Comparison of ENCODE assay signal across 25 cellular contexts in the genomic region with DNA sequence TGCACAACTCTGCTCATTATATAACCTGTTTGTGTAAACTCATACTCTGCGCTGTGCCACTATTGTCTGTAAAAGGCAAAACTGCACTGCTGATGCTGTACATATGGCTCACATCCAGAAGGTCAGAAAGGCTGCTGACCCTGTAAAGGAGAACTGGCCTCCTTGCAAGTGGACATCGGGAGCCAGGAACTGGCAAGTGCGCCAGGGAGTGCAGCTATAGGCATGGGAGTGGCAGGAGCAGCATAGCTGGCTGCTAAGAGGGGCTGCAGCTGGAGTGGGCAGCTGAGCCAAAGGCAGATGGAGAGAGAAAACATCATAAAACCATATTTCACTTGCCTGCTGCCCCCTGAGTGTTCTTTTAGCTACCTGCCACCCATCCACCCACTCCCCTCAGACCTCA.
A peak's percentile ranks its signal among the peaks of the same experiment; 100 is the strongest.
DNase-seq lines count a peak whose midpoint lies in the region; TF ChIP-seq lines count a peak whose summit lies in the region.
"Had no signal": no experiment of that assay in that cellular context is flagged by ENCODE, and none has a peak within 500 bp of the region (broad histone marks: within the 10 kb centered on the region; RNA-seq: fewer than 3 reads in every experiment).

No MANE protein-coding gene starts in this region.

- H3K4me1 Mint-ChIP-seq in chondrocyte (ENCODE audit: low read depth), result no peaks in the 10 kb centered on the region
- H3K4me1 Mint-ChIP-seq: CD14-positive monocyte; CD4-positive, alpha-beta memory T cell; CD4-positive, CD25-positive, alpha-beta regulatory T cell; CD8-positive, alpha-beta memory T cell had no signal

- peak; percentile 1 to 3 for DNase-seq in SHP77 (lab: John Stamatoyannopoulos, UW)
- DNase-seq in SHP77 treated with DMSO at 0.1 percent for 48 hours (lab: John Stamatoyannopoulos, UW), result no peak
- peak; percentile 3 for DNase-seq in UCSD-AML1 (lab: John Stamatoyannopoulos, UW; ENCODE audit: unreplicated experiment)
- peak; percentile 55 for DNase-seq in chondrocyte (ENCODE audit: low spot score)
- peak; percentile 1 for DNase-seq in osteoblast (ENCODE audit: insufficient read length, low spot score, missing footprints)
- no peak for DNase-seq in NCI-H2081 treated with DMSO at 0.1 percent for 48 hours (lab: John Stamatoyannopoulos, UW)
- DNase-seq in medulla oblongata (ENCODE audit: extremely low spot score), result no peak
- DNase-seq: 8988T; ACHN; BE2C; C1 segment of cervical spinal cord; CD4-positive, alpha-beta memory T cell; CD4-positive, CD25-positive, alpha-beta regulatory T cell; CD8-positive, alpha-beta memory T cell; COR-L47; DMS 273 treated with DMSO at 0.1 percent for 48 hours; DMS153; DMS53; DMS79; DND-41; EL; GDM1 had no signal

- no peaks in the 10 kb centered on the region for H4K20me1 ChIP-seq in osteoblast (ENCODE audit: insufficient read depth, low read length)
- H4K20me1 ChIP-seq: BLaER1 had no signal

- H3K27ac ChIP-seq in osteoblast (ENCODE audit: low read depth, low read length), result no peak overlapping the region
- H3K27ac ChIP-seq: BLaER1 had no signal

- no peak overlapping the region for H3K4me3 Mint-ChIP-seq in chondrocyte (ENCODE audit: unreplicated experiment)
- H3K4me3 Mint-ChIP-seq: CD14-positive monocyte; CD4-positive, alpha-beta memory T cell; CD4-positive, CD25-positive, alpha-beta regulatory T cell; CD8-positive, alpha-beta memory T cell had no signal

- H2AFZ ChIP-seq in osteoblast (ENCODE audit: low read length), result no peak overlapping the region

- no peaks in the 10 kb centered on the region for H3K27me3 ChIP-seq in osteoblast (ENCODE audit: insufficient read depth, low read length)
- H3K27me3 ChIP-seq: BE2C, BLaER1 had no signal

- no peak overlapping the region for H3K27ac Mint-ChIP-seq in chondrocyte (ENCODE audit: unreplicated experiment)
- H3K27ac Mint-ChIP-seq: CD14-positive monocyte; CD4-positive, alpha-beta memory T cell; CD4-positive, CD25-positive, alpha-beta regulatory T cell; CD8-positive, alpha-beta memory T cell had no signal

- H3K4me3 ChIP-seq in osteoblast (ENCODE audit: insufficient read depth, low read length), result no peak overlapping the region
- H3K4me3 ChIP-seq: BLaER1, GM12878 had no signal

- no peaks in the 10 kb centered on the region for H3K79me2 ChIP-seq in osteoblast (ENCODE audit: insufficient read depth, low read length)

- no peaks in the 10 kb centered on the region for H3K4me1 ChIP-seq in osteoblast (ENCODE audit: insufficient read depth, low read length)
- H3K4me1 ChIP-seq: BE2C, BLaER1 had no signal

- no peak for TF ChIP-seq CTCF in chondrocyte (IDR thresholded peaks at IDR 0.05)
- TF ChIP-seq CTCF in osteoblast (IDR thresholded peaks at IDR 0.05; ENCODE audit: extremely low read depth, low read depth, low read length), result no peak

- H3K36me3 Mint-ChIP-seq in chondrocyte (ENCODE audit: low read depth), result no peaks in the 10 kb centered on the region
- H3K36me3 Mint-ChIP-seq: CD14-positive monocyte; CD4-positive, alpha-beta memory T cell; CD4-positive, CD25-positive, alpha-beta regulatory T cell had no signal

- no peaks in the 10 kb centered on the region for H3K27me3 Mint-ChIP-seq in chondrocyte (ENCODE audit: low read depth)
- H3K27me3 Mint-ChIP-seq: CD4-positive, alpha-beta memory T cell; CD4-positive, CD25-positive, alpha-beta regulatory T cell; CD8-positive, alpha-beta memory T cell had no signal

- peaks cover 7% of the 10 kb centered on the region for H3K9me3 ChIP-seq in osteoblast (ENCODE audit: low read depth, low read length)
- H3K9me3 ChIP-seq: BE2C had no signal

- H3K9me3 Mint-ChIP-seq in chondrocyte (ENCODE audit: low read depth), result no peaks in the 10 kb centered on the region

- no peaks in the 10 kb centered on the region for H3K36me3 ChIP-seq in osteoblast (ENCODE audit: insufficient read depth, low read length)
- H3K36me3 ChIP-seq: BE2C, BLaER1 had no signal

- H3K4me2 ChIP-seq in osteoblast (ENCODE audit: insufficient read depth, low read length), result no peak overlapping the region
- H3K4me2 ChIP-seq: BLaER1 had no signal

Comparison
In these comparisons a context has a peak if more than half of its experiments do, and no peak if none do; other contexts are left out.
1. DNase-seq: peak in SHP77 (2 of 2), UCSD-AML1 (single experiment), chondrocyte (single experiment) and osteoblast (single experiment); none in SHP77 treated with DMSO at 0.1 percent for 48 hours (single experiment), NCI-H2081 treated with DMSO at 0.1 percent for 48 hours (single experiment) and medulla oblongata (single experiment).